11 cellular contexts compared by ENCODE assay signal in the genomic region with DNA sequence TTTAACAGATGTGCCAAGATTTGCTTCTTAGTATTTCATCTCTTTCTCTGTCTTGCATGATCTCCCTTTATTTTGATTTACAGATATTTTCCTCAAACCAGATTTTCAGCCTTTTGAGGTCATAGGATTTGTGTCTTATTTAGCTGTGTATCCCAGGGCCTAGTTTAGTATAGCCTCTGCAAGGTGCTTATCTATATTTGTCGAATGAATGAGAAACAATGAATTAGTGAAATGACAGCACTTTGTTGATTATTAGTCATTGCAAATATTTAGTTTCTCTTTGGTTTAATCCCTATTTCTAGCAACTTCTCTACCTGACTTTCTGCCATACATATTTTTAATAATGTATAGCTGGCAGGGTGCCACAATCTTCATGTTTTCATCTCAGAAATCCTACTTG.
"Had no signal": no experiment of that assay in that cellular context is flagged by ENCODE, and none has a peak within 500 bp of the region (broad histone marks: within the 10 kb centered on the region; RNA-seq: fewer than 3 reads in every experiment).

No MANE protein-coding gene starts in this region.

- H3K9me3 Mint-ChIP-seq: activated naive CD8-positive, alpha-beta T cell treated with anti-CD3 and anti-CD28 coated beads, Interleukin-2, amount 50 U/mL, for 24 hours; natural killer cell treated with Interleukin-12 subunit alpha and Interleukin-12 subunit beta and Interleukin-15 and Interleukin-18, amount 100 ng/mL, for 72 hours; stimulated activated effector memory CD8-positive, alpha-beta T cell treated with anti-CD3 and anti-CD28 coated beads, Interleukin-12 subunit alpha, Interleukin-12 subunit beta, amount 100 ng/mL, for 72 hours had no signal

- DNase-seq: activated CD4-positive, alpha-beta T cell treated with anti-CD3 and anti-CD28 coated beads for 48 hours; activated naive CD4-positive, alpha-beta T cell treated with Interleukin-2 at 50 U/mL for 16 hours; activated naive CD8-positive, alpha-beta T cell treated with anti-CD3 and anti-CD28 coated beads, Interleukin-2, amount 50 U/mL, for 24 hours; heart left ventricle; islet precursor cell; left lung; psoas muscle; right lobe of liver had no signal

- H3K4me1 Mint-ChIP-seq: activated naive CD8-positive, alpha-beta T cell treated with anti-CD3 and anti-CD28 coated beads, Interleukin-2, amount 50 U/mL, for 24 hours; stimulated activated effector memory CD8-positive, alpha-beta T cell treated with anti-CD3 and anti-CD28 coated beads, Interleukin-12 subunit alpha, Interleukin-12 subunit beta, amount 100 ng/mL, for 72 hours had no signal

- H3K27me3 Mint-ChIP-seq: activated naive CD8-positive, alpha-beta T cell treated with anti-CD3 and anti-CD28 coated beads, Interleukin-2, amount 50 U/mL, for 24 hours; memory B cell had no signal

- H3K27ac Mint-ChIP-seq: activated naive CD8-positive, alpha-beta T cell treated with anti-CD3 and anti-CD28 coated beads, Interleukin-2, amount 50 U/mL, for 24 hours; memory B cell; natural killer cell treated with Interleukin-12 subunit alpha and Interleukin-12 subunit beta and Interleukin-15 and Interleukin-18, amount 100 ng/mL, for 72 hours; stimulated activated effector memory CD8-positive, alpha-beta T cell treated with anti-CD3 and anti-CD28 coated beads, Interleukin-12 subunit alpha, Interleukin-12 subunit beta, amount 100 ng/mL, for 72 hours had no signal

- H3K36me3 Mint-ChIP-seq: natural killer cell treated with Interleukin-12 subunit alpha and Interleukin-12 subunit beta and Interleukin-15 and Interleukin-18, amount 100 ng/mL, for 72 hours; stimulated activated effector memory CD8-positive, alpha-beta T cell treated with anti-CD3 and anti-CD28 coated beads, Interleukin-12 subunit alpha, Interleukin-12 subunit beta, amount 100 ng/mL, for 72 hours had no signal

- H3K4me3 Mint-ChIP-seq: activated naive CD8-positive, alpha-beta T cell treated with anti-CD3 and anti-CD28 coated beads, Interleukin-2, amount 50 U/mL, for 24 hours; memory B cell; natural killer cell treated with Interleukin-12 subunit alpha and Interleukin-12 subunit beta and Interleukin-15 and Interleukin-18, amount 100 ng/mL, for 72 hours; stimulated activated effector memory CD8-positive, alpha-beta T cell treated with anti-CD3 and anti-CD28 coated beads, Interleukin-12 subunit alpha, Interleukin-12 subunit beta, amount 100 ng/mL, for 72 hours had no signal

- ATAC-seq: activated naive CD8-positive, alpha-beta T cell treated with anti-CD3 and anti-CD28 coated beads, Interleukin-2, amount 50 U/mL, for 24 hours; heart left ventricle; left lung; natural killer cell treated with Interleukin-12 subunit alpha and Interleukin-12 subunit beta and Interleukin-15 and Interleukin-18, amount 100 ng/mL, for 72 hours; psoas muscle; right lobe of liver; stimulated activated effector memory CD8-positive, alpha-beta T cell treated with anti-CD3 and anti-CD28 coated beads, Interleukin-12 subunit alpha, Interleukin-12 subunit beta, amount 100 ng/mL, for 72 hours had no signal
